In the genomic region with DNA sequence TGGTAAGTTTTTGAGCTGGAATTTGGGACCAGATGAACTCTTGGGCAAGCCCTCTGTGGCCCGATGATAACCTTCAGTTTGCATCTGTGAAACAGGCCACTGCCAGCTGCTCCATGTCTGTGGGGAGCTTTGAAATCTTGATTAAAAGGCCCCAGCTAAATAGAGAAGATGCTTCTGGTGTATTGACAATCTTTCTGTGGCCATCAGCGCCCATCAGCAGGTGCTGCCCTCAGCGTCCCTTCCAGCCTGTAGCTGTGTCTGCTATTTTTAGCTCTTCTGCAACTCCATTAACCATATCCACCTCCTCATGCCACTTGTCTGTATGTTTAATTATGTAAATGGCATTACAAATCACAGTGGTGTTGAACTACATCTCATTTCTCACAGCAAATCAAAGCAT, we compare ENCODE assay signal across 26 cellular contexts. TPM values are rescaled to one million over a fixed set of nuclear protein-coding genes. Genes with fewer than 3 reads are reported as not detected.
DNase-seq lines count a peak whose midpoint lies in the region; ATAC-seq and TF ChIP-seq lines count a peak whose summit lies in the region.
"Had no signal": no experiment of that assay in that cellular context is flagged by ENCODE, and none has a peak within 500 bp of the region (broad histone marks: within the 10 kb centered on the region; RNA-seq: fewer than 3 reads in every experiment).

No MANE protein-coding gene starts in this region.

- no peaks in the 10 kb centered on the region for H3K27me3 ChIP-seq in BE2C

- H3K4me1 Mint-ChIP-seq in progenitor cell of endocrine pancreas (ENCODE audit: low read depth) = peaks cover 12% of the 10 kb centered on the region

- no peaks in the 10 kb centered on the region for H3K27me3 Mint-ChIP-seq in progenitor cell of endocrine pancreas
- H3K27me3 Mint-ChIP-seq: CD4-positive, alpha-beta memory T cell had no signal

- no peak overlapping the region for H3K4me3 Mint-ChIP-seq in progenitor cell of endocrine pancreas (ENCODE audit: low read depth)
- H3K4me3 Mint-ChIP-seq: CD4-positive, alpha-beta memory T cell; HFFc6 had no signal

- DNase-seq in NCI-H345 (lab: John Stamatoyannopoulos, UW) (peak; percentile 8), NCI-H345 treated with DMSO at 0.1 percent for 48 hours (lab: John Stamatoyannopoulos, UW; ENCODE audit: unreplicated experiment) (no peak), BE2C (peak; percentile 33), NCI-H146 treated with DMSO at 0.1 percent for 48 hours (lab: John Stamatoyannopoulos, UW; ENCODE audit: unreplicated experiment) (peak; percentile 35), progenitor cell of endocrine pancreas (ENCODE audit: low spot score, unreplicated experiment) (no peak), NCI-H1105 treated with DMSO at 0.1 percent for 48 hours (lab: John Stamatoyannopoulos, UW) (no peak), NCI-H2196 (lab: John Stamatoyannopoulos, UW; ENCODE audit: unreplicated experiment) (no peak)
- DNase-seq: AML-193; C1 segment of cervical spinal cord; Caco-2; CD4-positive, alpha-beta memory T cell; DMS79 treated with DMSO at 0.1 percent for 48 hours; GF-D8; GOT3; HFFc6; Karpas-422; NCI-H1092; NCI-H1694; NCI-H2029 treated with DMSO at 0.1 percent for 48 hours; NCI-H526 treated with DMSO at 0.1 percent for 48 hours; SIG-M5; T-helper 2 cell had no signal

- no peak overlapping the region for H3K4me3 ChIP-seq in BE2C (ENCODE audit: low read depth, low read length)
- H3K4me3 ChIP-seq: A549, HAP-1 had no signal

- peaks cover 12% of the 10 kb centered on the region for H3K4me1 ChIP-seq in BE2C

- H3K9me3 ChIP-seq in BE2C = no peaks in the 10 kb centered on the region
- H3K9me3 ChIP-seq: A549, Caco-2, HAP-1 had no signal

- H3K36me3 ChIP-seq in BE2C = no peaks in the 10 kb centered on the region; the same call in 1 of the 2 replicates
- H3K36me3 ChIP-seq: HAP-1 had no signal

- no peaks in the 10 kb centered on the region for H3K9me3 Mint-ChIP-seq in progenitor cell of endocrine pancreas (ENCODE audit: low read depth)
- H3K9me3 Mint-ChIP-seq: HFFc6 had no signal

- H3K27ac Mint-ChIP-seq in progenitor cell of endocrine pancreas = no peak overlapping the region
- H3K27ac Mint-ChIP-seq: HFFc6 had no signal

- no peak for TF ChIP-seq CTCF in BE2C (IDR thresholded peaks at IDR 0.05; ENCODE audit: low read depth, low read length)
- no peak for TF ChIP-seq CTCF in progenitor cell of endocrine pancreas (IDR thresholded peaks at IDR 0.05; ENCODE audit: unreplicated experiment)

- H3K36me3 Mint-ChIP-seq in progenitor cell of endocrine pancreas (ENCODE audit: insufficient read depth) = no peaks in the 10 kb centered on the region

- ATAC-seq in SK-N-SH treated with all-trans-retinoic acid at 6 μM for 48 hours = no peak
- ATAC-seq: A549, HepG2 had no signal

TF ChIP-seq in SK-N-SH treated with all-trans-retinoic acid at 6 μM for 48 hours, 23 proteins besides CTCF, POLR2A, EP300 and RAD21:
- no peak for TF ChIP-seq ZFP30 (CRISPR knock-in tag; IDR thresholded peaks at IDR 0.05)
- TF ChIP-seq ZC3H10 (CRISPR knock-in tag; IDR thresholded peaks at IDR 0.05) = no peak
- peak; percentile 67; the same call in 1 of the 2 replicates for TF ChIP-seq TCF4 (CRISPR knock-in tag; IDR thresholded peaks at IDR 0.05; ENCODE audit: borderline replicate concordance)
- no peak for TF ChIP-seq GLIS3 (CRISPR knock-in tag; IDR thresholded peaks at IDR 0.05)
- TF ChIP-seq TOX (CRISPR knock-in tag; IDR thresholded peaks at IDR 0.05; ENCODE audit: borderline replicate concordance) = no peak
- TF ChIP-seq, protein P1, sequence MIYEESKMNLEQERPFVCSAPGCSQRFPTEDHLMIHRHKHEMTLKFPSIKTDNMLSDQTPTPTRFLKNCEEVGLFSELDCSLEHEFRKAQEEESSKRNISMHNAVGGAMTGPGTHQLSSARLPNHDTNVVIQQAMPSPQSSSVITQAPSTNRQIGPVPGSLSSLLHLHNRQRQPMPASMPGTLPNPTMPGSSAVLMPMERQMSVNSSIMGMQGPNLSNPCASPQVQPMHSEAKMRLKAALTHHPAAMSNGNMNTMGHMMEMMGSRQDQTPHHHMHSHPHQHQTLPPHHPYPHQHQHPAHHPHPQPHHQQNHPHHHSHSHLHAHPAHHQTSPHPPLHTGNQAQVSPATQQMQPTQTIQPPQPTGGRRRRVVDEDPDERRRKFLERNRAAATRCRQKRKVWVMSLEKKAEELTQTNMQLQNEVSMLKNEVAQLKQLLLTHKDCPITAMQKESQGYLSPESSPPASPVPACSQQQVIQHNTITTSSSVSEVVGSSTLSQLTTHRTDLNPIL (CRISPR knock-in tag; IDR thresholded peaks at IDR 0.05; ENCODE audit: low read depth) = no peak
- no peak for TF ChIP-seq CSDC2 (CRISPR knock-in tag; IDR thresholded peaks at IDR 0.05)

RNA-seq across cellular contexts. Expression of a gene that starts 54.0 kb away (rescaled TPM):
- 106 TPM for polyA plus RNA-seq in BE2C (2012; ENCODE audit: insufficient read depth, insufficient read length, low read depth)
- total RNA-seq in progenitor cell of endocrine pancreas = 30.2 and 32.8 TPM in 2 replicates

Comparison
In these comparisons a context has a peak if more than half of its experiments do, and no peak if none do; other contexts are left out.
1. DNase-seq: peak in NCI-H345 (single experiment), BE2C (single experiment) and NCI-H146 treated with DMSO at 0.1 percent for 48 hours (single experiment); none in NCI-H345 treated with DMSO at 0.1 percent for 48 hours (single experiment), progenitor cell of endocrine pancreas (single experiment), NCI-H1105 treated with DMSO at 0.1 percent for 48 hours (single experiment) and NCI-H2196 (single experiment).